ENCODE assay signal across 32 cellular contexts in genomic region chr16:57391708-57392107, GRCh38. TPM values are rescaled to one million over a fixed set of nuclear protein-coding genes. Genes with fewer than 3 reads are reported as not detected.
"Had no signal": no experiment of that assay in that cellular context is flagged by ENCODE, and none has a peak within 500 bp of the region (broad histone marks: within the 10 kb centered on the region; RNA-seq: fewer than 3 reads in every experiment).

No MANE protein-coding gene starts in this region.

- H3K27ac ChIP-seq: colonic mucosa, esophagus muscularis mucosa, left lung, lower lobe of right lung had no signal

- H3K27me3 ChIP-seq: colonic mucosa, esophagus muscularis mucosa, gastrocnemius medialis, heart right ventricle, left lung had no signal

- DNase-seq: colonic mucosa; cortex of kidney; effector CD8-positive, alpha-beta T cell; effector memory CD8-positive, alpha-beta T cell; endodermal cell; erythroblast; foreskin fibroblast; foreskin melanocyte; gastrocnemius medialis; glutamatergic neuron; head of caudate nucleus; heart right ventricle; hippocampal formation; left cardiac atrium; left lung; left ventricle myocardium superior; lower lobe of right lung; mesenchymal stem cell; mucosa of descending colon; naive B cell; naive thymus-derived CD8-positive, alpha-beta T cell had no signal

- H3K36me3 ChIP-seq: colonic mucosa, esophagus muscularis mucosa, gastrocnemius medialis, heart right ventricle, left lung, lower lobe of right lung had no signal

- H3K4me1 ChIP-seq: colonic mucosa had no signal

- H3K9me3 ChIP-seq: colonic mucosa, esophagus muscularis mucosa, gastrocnemius medialis, lower lobe of right lung, mucosa of descending colon had no signal

- H3K4me3 ChIP-seq: colonic mucosa, esophagus muscularis mucosa, gastrocnemius medialis, heart right ventricle, left lung, lower lobe of right lung, mucosa of descending colon had no signal

- FAIRE-seq: endometrium, islet of Langerhans, keratinocyte had no signal

- ATAC-seq: effector memory CD8-positive, alpha-beta T cell; gastrocnemius medialis; left lung; lower lobe of right lung; mucosa of descending colon; naive thymus-derived CD8-positive, alpha-beta T cell had no signal

RNA-seq across cellular contexts. Expression of gene CCL17, which starts 12.9 kb away (rescaled TPM):
- total RNA-seq: colonic mucosa; dermis microvascular lymphatic vessel endothelial cell; endodermal cell; esophagus muscularis mucosa; gastrocnemius medialis; glomerular endothelial cell; kidney epithelial cell; left cardiac atrium; left ventricle myocardium superior; lung microvascular endothelial cell; mesenteric fat pad; mesothelial cell of epicardium; mucosa of descending colon; myocyte; naive thymus-derived CD8-positive, alpha-beta T cell had no signal
- polyA plus RNA-seq: keratinocyte; naive thymus-derived CD8-positive, alpha-beta T cell had no signal

RNA-seq across cellular contexts. Expression of gene CX3CL1, which starts 19.4 kb away (rescaled TPM):
- total RNA-seq: myocyte; naive thymus-derived CD8-positive, alpha-beta T cell had no signal
- polyA plus RNA-seq: naive thymus-derived CD8-positive, alpha-beta T cell had no signal

RNA-seq across cellular contexts. Expression of gene CCL22, which starts 33.1 kb away (rescaled TPM):
- total RNA-seq: dermis microvascular lymphatic vessel endothelial cell, endodermal cell, esophagus muscularis mucosa, gastrocnemius medialis, glomerular endothelial cell, kidney epithelial cell, left ventricle myocardium superior, lung microvascular endothelial cell, mesenteric fat pad, mesothelial cell of epicardium, myocyte had no signal
- polyA plus RNA-seq: keratinocyte; naive thymus-derived CD8-positive, alpha-beta T cell had no signal
